Comparison of ENCODE assay signal across 1 cellular context in genomic region chr12:47017901-47018479, GRCh38.
TF ChIP-seq lines count a peak whose summit lies in the region.

No MANE protein-coding gene starts in this region.

TF ChIP-seq in SK-N-SH treated with all-trans-retinoic acid at 6 μM for 48 hours, 23 proteins besides CTCF, POLR2A, EP300 and RAD21 (continued from another document):
- no peak for TF ChIP-seq CREB5 (CRISPR knock-in tag; IDR thresholded peaks at IDR 0.05; ENCODE audit: low read depth)
- no peak for TF ChIP-seq RARB (CRISPR knock-in tag; IDR thresholded peaks at IDR 0.05)
- TF ChIP-seq TOX (CRISPR knock-in tag; IDR thresholded peaks at IDR 0.05; ENCODE audit: borderline replicate concordance): no peak
- TF ChIP-seq CSRNP3 (CRISPR knock-in tag; IDR thresholded peaks at IDR 0.05): no peak
- no peak for TF ChIP-seq ZFP30 (CRISPR knock-in tag; IDR thresholded peaks at IDR 0.05)
- TF ChIP-seq POU6F1 (CRISPR knock-in tag; IDR thresholded peaks at IDR 0.05; ENCODE audit: borderline replicate concordance, low read depth): no peak
- no peak for TF ChIP-seq ZNF70 (CRISPR knock-in tag; IDR thresholded peaks at IDR 0.05)
- no peak for TF ChIP-seq TCF4 (CRISPR knock-in tag; IDR thresholded peaks at IDR 0.05; ENCODE audit: borderline replicate concordance)
- no peak for TF ChIP-seq CSDC2 (CRISPR knock-in tag; IDR thresholded peaks at IDR 0.05)
- TF ChIP-seq ISL1 (CRISPR knock-in tag; IDR thresholded peaks at IDR 0.05): no peak
- TF ChIP-seq GLIS3 (CRISPR knock-in tag; IDR thresholded peaks at IDR 0.05): no peak
- no peak for TF ChIP-seq BACH2 (CRISPR knock-in tag; IDR thresholded peaks at IDR 0.05; ENCODE audit: borderline replicate concordance)
- TF ChIP-seq, protein P1, sequence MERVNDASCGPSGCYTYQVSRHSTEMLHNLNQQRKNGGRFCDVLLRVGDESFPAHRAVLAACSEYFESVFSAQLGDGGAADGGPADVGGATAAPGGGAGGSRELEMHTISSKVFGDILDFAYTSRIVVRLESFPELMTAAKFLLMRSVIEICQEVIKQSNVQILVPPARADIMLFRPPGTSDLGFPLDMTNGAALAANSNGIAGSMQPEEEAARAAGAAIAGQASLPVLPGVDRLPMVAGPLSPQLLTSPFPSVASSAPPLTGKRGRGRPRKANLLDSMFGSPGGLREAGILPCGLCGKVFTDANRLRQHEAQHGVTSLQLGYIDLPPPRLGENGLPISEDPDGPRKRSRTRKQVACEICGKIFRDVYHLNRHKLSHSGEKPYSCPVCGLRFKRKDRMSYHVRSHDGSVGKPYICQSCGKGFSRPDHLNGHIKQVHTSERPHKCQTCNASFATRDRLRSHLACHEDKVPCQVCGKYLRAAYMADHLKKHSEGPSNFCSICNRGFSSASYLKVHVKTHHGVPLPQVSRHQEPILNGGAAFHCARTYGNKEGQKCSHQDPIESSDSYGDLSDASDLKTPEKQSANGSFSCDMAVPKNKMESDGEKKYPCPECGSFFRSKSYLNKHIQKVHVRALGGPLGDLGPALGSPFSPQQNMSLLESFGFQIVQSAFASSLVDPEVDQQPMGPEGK (CRISPR knock-in tag; IDR thresholded peaks at IDR 0.05; ENCODE audit: borderline replicate concordance): no peak
- no peak for TF ChIP-seq SNAI2 (CRISPR knock-in tag; IDR thresholded peaks at IDR 0.05)
- TF ChIP-seq ARNTL (CRISPR knock-in tag; IDR thresholded peaks at IDR 0.05; ENCODE audit: borderline replicate concordance, low read depth): no peak
- no peak for TF ChIP-seq TSHZ2 (CRISPR knock-in tag; IDR thresholded peaks at IDR 0.05)
- TF ChIP-seq ZNF565 (CRISPR knock-in tag; conservative IDR thresholded peaks at IDR 0.05; ENCODE audit: low read depth): no peak
